Comparison of ENCODE assay signal across 14 cellular contexts in the genomic region with DNA sequence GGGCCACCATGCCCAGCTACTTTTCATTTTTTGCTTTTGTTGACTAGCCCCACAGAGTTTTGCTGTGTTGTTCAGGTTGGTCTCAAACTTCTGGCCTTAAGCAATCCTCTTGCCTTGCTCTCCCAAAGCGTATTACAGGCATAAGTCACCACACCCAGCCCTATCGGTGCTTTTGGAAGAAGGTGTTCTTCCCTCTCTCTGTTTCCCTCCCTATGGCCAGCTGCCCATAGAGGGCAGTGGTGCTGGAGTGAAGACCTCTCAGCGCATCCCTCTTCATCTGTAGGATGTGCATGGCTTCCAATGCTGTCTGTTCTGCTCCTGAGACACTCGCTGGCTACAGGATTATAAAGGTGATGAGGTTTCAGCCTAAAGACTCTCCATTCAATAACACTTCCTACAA. TPM values are rescaled to one million over a fixed set of nuclear protein-coding genes. Genes with fewer than 3 reads are reported as not detected.
DNase-seq lines count a peak whose midpoint lies in the region; ATAC-seq and TF ChIP-seq lines count a peak whose summit lies in the region.
"Had no signal": no experiment of that assay in that cellular context is flagged by ENCODE, and none has a peak within 500 bp of the region (broad histone marks: within the 10 kb centered on the region; RNA-seq: fewer than 3 reads in every experiment).

No MANE protein-coding gene starts in this region.

- no peaks in the 10 kb centered on the region for H3K36me3 Mint-ChIP-seq in activated T-cell treated with anti-CD3 and anti-CD28 coated beads, Interleukin-2, amount 50 U/mL, for 72 hours (ENCODE audit: insufficient read depth in 2 of 2)
- H3K36me3 Mint-ChIP-seq in activated T-cell treated with anti-CD3 and anti-CD28 coated beads, Interleukin-2, amount 50 U/mL, for 4 hours (ENCODE audit: insufficient read depth) = no peaks in the 10 kb centered on the region
- peaks cover 14% of the 10 kb centered on the region for H3K36me3 Mint-ChIP-seq in stimulated activated memory B cell treated with anti-CD40 and anti-IgM and Interleukin-4, amounts not matched to agents 10 μg/mL and 1 μg/mL and 100 μg/mL, for 72 hours

- no peak overlapping the region for H3K4me3 Mint-ChIP-seq in activated T-cell treated with anti-CD3 and anti-CD28 coated beads, Interleukin-2, amount 50 U/mL, for 72 hours
- no peak overlapping the region for H3K4me3 Mint-ChIP-seq in activated T-cell treated with anti-CD3 and anti-CD28 coated beads, Interleukin-2, amount 50 U/mL, for 4 hours
- no peak overlapping the region for H3K4me3 Mint-ChIP-seq in stimulated activated memory B cell treated with anti-CD40 and anti-IgM and Interleukin-4, amounts not matched to agents 10 μg/mL and 1 μg/mL and 100 μg/mL, for 72 hours
- H3K4me3 Mint-ChIP-seq: activated CD4-positive, alpha-beta T cell treated with anti-CD3 and anti-CD28 coated beads, Interleukin-2, amount 10 ng/mL, durations not matched to agents 7 days and 5 days; stimulated activated naive CD8-positive, alpha-beta T cell treated with anti-CD3 and anti-CD28 coated beads, Interleukin-15, amount 100 ng/mL, for 72 hours had no signal

- no peaks in the 10 kb centered on the region for H3K27me3 ChIP-seq in brain microvascular endothelial cell (replicated peaks)
- H3K27me3 ChIP-seq: colonic mucosa had no signal

- H3K9me3 Mint-ChIP-seq in activated T-cell treated with anti-CD3 and anti-CD28 coated beads, Interleukin-2, amount 50 U/mL, for 72 hours = no peaks in the 10 kb centered on the region
- H3K9me3 Mint-ChIP-seq in activated T-cell treated with anti-CD3 and anti-CD28 coated beads, Interleukin-2, amount 50 U/mL, for 4 hours = no peaks in the 10 kb centered on the region
- H3K9me3 Mint-ChIP-seq in stimulated activated memory B cell treated with anti-CD40 and anti-IgM and Interleukin-4, amounts not matched to agents 10 μg/mL and 1 μg/mL and 100 μg/mL, for 72 hours = no peaks in the 10 kb centered on the region
- H3K9me3 Mint-ChIP-seq: activated CD4-positive, alpha-beta T cell treated with anti-CD3 and anti-CD28 coated beads, Interleukin-2, amount 10 ng/mL, durations not matched to agents 7 days and 5 days; stimulated activated naive CD8-positive, alpha-beta T cell treated with anti-CD3 and anti-CD28 coated beads, Interleukin-15, amount 100 ng/mL, for 72 hours had no signal

- H3K27ac ChIP-seq in brain microvascular endothelial cell = no peak overlapping the region
- H3K27ac ChIP-seq: colonic mucosa, neutrophil had no signal

- intact Hi-C loops in sciatic nerve (cut with DNase I) = no loop called here

- DNase-seq in activated T-cell treated with anti-CD3 and anti-CD28 coated beads, Interleukin-2, amount 50 U/mL, for 72 hours = no peak
- no peak for DNase-seq in activated T-cell treated with anti-CD3 and anti-CD28 coated beads, Interleukin-2, amount 50 U/mL, for 4 hours
- no peak for DNase-seq in LNCaP clone FGC (ENCODE audit: low read depth)
- DNase-seq in brain microvascular endothelial cell = no peak
- DNase-seq in sciatic nerve (ENCODE audit: low spot score) = no peak
- DNase-seq in NCI-H187 treated with DMSO at 0.1 percent for 48 hours (lab: John Stamatoyannopoulos, UW) = no peak
- DNase-seq: activated CD4-positive, alpha-beta T cell treated with anti-CD3 and anti-CD28 coated beads, Interleukin-2, amount 10 ng/mL, durations not matched to agents 7 days and 5 days; colonic mucosa; stimulated activated naive CD8-positive, alpha-beta T cell treated with anti-CD3 and anti-CD28 coated beads, Interleukin-15, amount 100 ng/mL, for 72 hours had no signal

- TF ChIP-seq CTCF in LNCaP clone FGC (IDR thresholded peaks at IDR 0.05; ENCODE audit: control insufficient read depth, extremely low read depth, insufficient read depth) (0 out of 2 replicates have a peak, but pooled peaks have one; percentile 5), brain microvascular endothelial cell (IDR thresholded peaks at IDR 0.05; ENCODE audit: low read depth, low read length, missing control alignments) (peak; percentile 53)

- H3K36me3 ChIP-seq in brain microvascular endothelial cell (replicated peaks) = no peaks in the 10 kb centered on the region
- H3K36me3 ChIP-seq: colonic mucosa, neutrophil had no signal

- H3K4me3 ChIP-seq in LNCaP clone FGC (ENCODE audit: low read depth, low read length) (no peak overlapping the region), brain microvascular endothelial cell (ENCODE audit: low read depth, low read length) (no peak overlapping the region)
- H3K4me3 ChIP-seq: colonic mucosa had no signal

- no peak for ATAC-seq in activated T-cell treated with anti-CD3 and anti-CD28 coated beads, Interleukin-2, amount 50 U/mL, for 72 hours (replicated peaks in 1 of 2)
- no peak for ATAC-seq in activated T-cell treated with anti-CD3 and anti-CD28 coated beads, Interleukin-2, amount 50 U/mL, for 4 hours
- no peak for ATAC-seq in stimulated activated memory B cell treated with anti-CD40 and anti-IgM and Interleukin-4, amounts not matched to agents 10 μg/mL and 1 μg/mL and 100 μg/mL, for 72 hours
- ATAC-seq in sciatic nerve = no peak
- no peak for ATAC-seq in HG03571 (IDR thresholded peaks at IDR 0.05; ENCODE audit: unreplicated experiment)
- ATAC-seq: stimulated activated naive CD8-positive, alpha-beta T cell treated with anti-CD3 and anti-CD28 coated beads, Interleukin-15, amount 100 ng/mL, for 72 hours had no signal

- H3K4me1 Mint-ChIP-seq in activated T-cell treated with anti-CD3 and anti-CD28 coated beads, Interleukin-2, amount 50 U/mL, for 72 hours (ENCODE audit: low read depth) = peaks cover 45% of the 10 kb centered on the region
- peaks cover 8% of the 10 kb centered on the region for H3K4me1 Mint-ChIP-seq in activated T-cell treated with anti-CD3 and anti-CD28 coated beads, Interleukin-2, amount 50 U/mL, for 4 hours (ENCODE audit: low read depth)
- peaks cover 78% of the 10 kb centered on the region for H3K4me1 Mint-ChIP-seq in stimulated activated memory B cell treated with anti-CD40 and anti-IgM and Interleukin-4, amounts not matched to agents 10 μg/mL and 1 μg/mL and 100 μg/mL, for 72 hours

- H3K27me3 Mint-ChIP-seq in activated T-cell treated with anti-CD3 and anti-CD28 coated beads, Interleukin-2, amount 50 U/mL, for 72 hours (ENCODE audit: low read depth) = peaks cover 39% of the 10 kb centered on the region
- H3K27me3 Mint-ChIP-seq in activated T-cell treated with anti-CD3 and anti-CD28 coated beads, Interleukin-2, amount 50 U/mL, for 4 hours (ENCODE audit: low read depth) = peaks cover 8% of the 10 kb centered on the region
- no peaks in the 10 kb centered on the region for H3K27me3 Mint-ChIP-seq in stimulated activated memory B cell treated with anti-CD40 and anti-IgM and Interleukin-4, amounts not matched to agents 10 μg/mL and 1 μg/mL and 100 μg/mL, for 72 hours

- in situ Hi-C loops in brain microvascular endothelial cell (cut with HindIII; ENCODE audit: low pct_ligation_motif_present, low sequenced_read_pairs) = no loop called here

- H3K27ac Mint-ChIP-seq in activated T-cell treated with anti-CD3 and anti-CD28 coated beads, Interleukin-2, amount 50 U/mL, for 72 hours = peak overlapping the region; percentile 2
- H3K27ac Mint-ChIP-seq in stimulated activated memory B cell treated with anti-CD40 and anti-IgM and Interleukin-4, amounts not matched to agents 10 μg/mL and 1 μg/mL and 100 μg/mL, for 72 hours = peak overlapping the region; percentile 72
- H3K27ac Mint-ChIP-seq: activated CD4-positive, alpha-beta T cell treated with anti-CD3 and anti-CD28 coated beads, Interleukin-2, amount 10 ng/mL, durations not matched to agents 7 days and 5 days had no signal

RNA-seq across cellular contexts. Expression of gene CD22, which starts 1.3 kb away (rescaled TPM):
- total RNA-seq in activated T-cell treated with anti-CD3 and anti-CD28 coated beads, Interleukin-2, amount 50 U/mL, for 72 hours = 10 to 100 TPM; 39.1 to 44.5 TPM
- 1 to 10 TPM; 1.3 to 5.2 (median 1.4) TPM for total RNA-seq in activated T-cell treated with anti-CD3 and anti-CD28 coated beads, Interleukin-2, amount 50 U/mL, for 4 hours
- 23.8 TPM for total RNA-seq in sciatic nerve
- total RNA-seq: frontal cortex had no signal

RNA-seq across cellular contexts. Expression of gene FFAR1, which starts 20.1 kb away (rescaled TPM):
- 1 to 10 TPM in 1 of 2 donors, under 1 TPM in 1; 0.67 to 1.4 TPM for total RNA-seq in activated T-cell treated with anti-CD3 and anti-CD28 coated beads, Interleukin-2, amount 50 U/mL, for 72 hours
- not detected for total RNA-seq in activated T-cell treated with anti-CD3 and anti-CD28 coated beads, Interleukin-2, amount 50 U/mL, for 4 hours
- not detected for total RNA-seq in sciatic nerve
- total RNA-seq: activated CD4-positive, alpha-beta T cell treated with anti-CD3 and anti-CD28 coated beads, Interleukin-2, amount 10 ng/mL, durations not matched to agents 7 days and 5 days; colonic mucosa; frontal cortex; RPMI7951 had no signal

RNA-seq across cellular contexts. Expression of gene FFAR3, which starts 30.6 kb away (rescaled TPM):
- 1 to 10 TPM; 6.6 to 8.8 TPM for total RNA-seq in activated T-cell treated with anti-CD3 and anti-CD28 coated beads, Interleukin-2, amount 50 U/mL, for 72 hours
- under 1 TPM; 0.30 to 0.91 (median 0.61) TPM for total RNA-seq in activated T-cell treated with anti-CD3 and anti-CD28 coated beads, Interleukin-2, amount 50 U/mL, for 4 hours
- total RNA-seq in sciatic nerve = 0.76 TPM
- total RNA-seq: activated CD4-positive, alpha-beta T cell treated with anti-CD3 and anti-CD28 coated beads, Interleukin-2, amount 10 ng/mL, durations not matched to agents 7 days and 5 days; frontal cortex; RPMI7951 had no signal

RNA-seq across cellular contexts. Expression of gene MAG, which starts 35.7 kb away (rescaled TPM):
- total RNA-seq in activated T-cell treated with anti-CD3 and anti-CD28 coated beads, Interleukin-2, amount 50 U/mL, for 72 hours = under 1 TPM; 0.29 to 0.83 TPM
- total RNA-seq in activated T-cell treated with anti-CD3 and anti-CD28 coated beads, Interleukin-2, amount 50 U/mL, for 4 hours = under 1 TPM in 1 of 3 donors, not detected in 2; 0.29 TPM
- 82.2 TPM for total RNA-seq in sciatic nerve
- total RNA-seq: activated CD4-positive, alpha-beta T cell treated with anti-CD3 and anti-CD28 coated beads, Interleukin-2, amount 10 ng/mL, durations not matched to agents 7 days and 5 days; colonic mucosa; frontal cortex; RPMI7951 had no signal

RNA-seq across cellular contexts. Expression of gene GPR42, which starts 43.2 kb away (rescaled TPM):
- total RNA-seq in activated T-cell treated with anti-CD3 and anti-CD28 coated beads, Interleukin-2, amount 50 U/mL, for 72 hours = 1 to 10 TPM; 1.1 to 1.9 TPM
- under 1 TPM in 2 of 3 donors, not detected in 1; 0.21 to 0.25 TPM for total RNA-seq in activated T-cell treated with anti-CD3 and anti-CD28 coated beads, Interleukin-2, amount 50 U/mL, for 4 hours
- total RNA-seq in sciatic nerve = 0.58 TPM
- total RNA-seq: activated CD4-positive, alpha-beta T cell treated with anti-CD3 and anti-CD28 coated beads, Interleukin-2, amount 10 ng/mL, durations not matched to agents 7 days and 5 days; colonic mucosa; frontal cortex; RPMI7951 had no signal
